ENCODE assay signal across 1 cellular context in the genomic region with DNA sequence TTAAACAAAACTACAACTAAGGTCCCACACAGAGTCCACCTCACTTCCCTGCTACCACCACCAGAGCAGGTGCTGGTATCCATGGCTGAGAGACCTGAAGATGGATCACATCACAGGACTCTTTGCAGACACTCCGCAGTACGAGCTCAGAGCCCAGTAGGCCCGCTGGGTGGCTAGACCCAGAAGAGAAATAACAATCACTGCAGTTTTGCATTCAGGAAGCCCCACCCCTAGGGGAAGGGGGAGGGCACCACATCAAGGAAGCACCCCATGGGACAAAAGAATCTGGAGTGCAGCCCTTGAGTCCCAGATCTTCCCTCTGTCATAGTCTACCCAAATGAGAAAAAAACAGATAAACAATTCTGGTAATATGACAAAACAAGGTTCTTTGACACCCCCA.
TF ChIP-seq lines count a peak whose summit lies in the region.

No MANE protein-coding gene starts in this region.

TF ChIP-seq in HCT116, 20 proteins besides CTCF, POLR2A, EP300 and RAD21 (continued from another document):
- TF ChIP-seq, protein P1, sequence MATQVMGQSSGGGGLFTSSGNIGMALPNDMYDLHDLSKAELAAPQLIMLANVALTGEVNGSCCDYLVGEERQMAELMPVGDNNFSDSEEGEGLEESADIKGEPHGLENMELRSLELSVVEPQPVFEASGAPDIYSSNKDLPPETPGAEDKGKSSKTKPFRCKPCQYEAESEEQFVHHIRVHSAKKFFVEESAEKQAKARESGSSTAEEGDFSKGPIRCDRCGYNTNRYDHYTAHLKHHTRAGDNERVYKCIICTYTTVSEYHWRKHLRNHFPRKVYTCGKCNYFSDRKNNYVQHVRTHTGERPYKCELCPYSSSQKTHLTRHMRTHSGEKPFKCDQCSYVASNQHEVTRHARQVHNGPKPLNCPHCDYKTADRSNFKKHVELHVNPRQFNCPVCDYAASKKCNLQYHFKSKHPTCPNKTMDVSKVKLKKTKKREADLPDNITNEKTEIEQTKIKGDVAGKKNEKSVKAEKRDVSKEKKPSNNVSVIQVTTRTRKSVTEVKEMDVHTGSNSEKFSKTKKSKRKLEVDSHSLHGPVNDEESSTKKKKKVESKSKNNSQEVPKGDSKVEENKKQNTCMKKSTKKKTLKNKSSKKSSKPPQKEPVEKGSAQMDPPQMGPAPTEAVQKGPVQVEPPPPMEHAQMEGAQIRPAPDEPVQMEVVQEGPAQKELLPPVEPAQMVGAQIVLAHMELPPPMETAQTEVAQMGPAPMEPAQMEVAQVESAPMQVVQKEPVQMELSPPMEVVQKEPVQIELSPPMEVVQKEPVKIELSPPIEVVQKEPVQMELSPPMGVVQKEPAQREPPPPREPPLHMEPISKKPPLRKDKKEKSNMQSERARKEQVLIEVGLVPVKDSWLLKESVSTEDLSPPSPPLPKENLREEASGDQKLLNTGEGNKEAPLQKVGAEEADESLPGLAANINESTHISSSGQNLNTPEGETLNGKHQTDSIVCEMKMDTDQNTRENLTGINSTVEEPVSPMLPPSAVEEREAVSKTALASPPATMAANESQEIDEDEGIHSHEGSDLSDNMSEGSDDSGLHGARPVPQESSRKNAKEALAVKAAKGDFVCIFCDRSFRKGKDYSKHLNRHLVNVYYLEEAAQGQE (IDR thresholded peaks at IDR 0.05; ENCODE audit: low read depth), result no peak
- TF ChIP-seq CEBPB (IDR thresholded peaks at IDR 0.05; ENCODE audit: low read depth) (no peak), ZNF274 (IDR thresholded peaks at IDR 0.05; ENCODE audit: low read depth, low read length) (no peak), SRF (IDR thresholded peaks at IDR 0.05; ENCODE audit: low read depth) (no peak), CBX3 (IDR thresholded peaks at IDR 0.05; ENCODE audit: low read depth) (no peak), POLR2AphosphoS5 (IDR thresholded peaks at IDR 0.05; ENCODE audit: low read depth, low read length) (no peak), SIN3A (IDR thresholded peaks at IDR 0.05; ENCODE audit: low read depth) (no peak), JUND (IDR thresholded peaks at IDR 0.05) (no peak), EZH2 (IDR thresholded peaks at IDR 0.05) (no peak)
- TF ChIP-seq, protein P2, sequence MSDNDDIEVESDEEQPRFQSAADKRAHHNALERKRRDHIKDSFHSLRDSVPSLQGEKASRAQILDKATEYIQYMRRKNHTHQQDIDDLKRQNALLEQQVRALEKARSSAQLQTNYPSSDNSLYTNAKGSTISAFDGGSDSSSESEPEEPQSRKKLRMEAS (IDR thresholded peaks at IDR 0.05), result no peak
- TF ChIP-seq, protein P3, sequence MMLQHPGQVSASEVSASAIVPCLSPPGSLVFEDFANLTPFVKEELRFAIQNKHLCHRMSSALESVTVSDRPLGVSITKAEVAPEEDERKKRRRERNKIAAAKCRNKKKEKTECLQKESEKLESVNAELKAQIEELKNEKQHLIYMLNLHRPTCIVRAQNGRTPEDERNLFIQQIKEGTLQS (IDR thresholded peaks at IDR 0.05), result no peak
TF ChIP-seq in HCT116: peak in this region for 0.
